In the genomic region with DNA sequence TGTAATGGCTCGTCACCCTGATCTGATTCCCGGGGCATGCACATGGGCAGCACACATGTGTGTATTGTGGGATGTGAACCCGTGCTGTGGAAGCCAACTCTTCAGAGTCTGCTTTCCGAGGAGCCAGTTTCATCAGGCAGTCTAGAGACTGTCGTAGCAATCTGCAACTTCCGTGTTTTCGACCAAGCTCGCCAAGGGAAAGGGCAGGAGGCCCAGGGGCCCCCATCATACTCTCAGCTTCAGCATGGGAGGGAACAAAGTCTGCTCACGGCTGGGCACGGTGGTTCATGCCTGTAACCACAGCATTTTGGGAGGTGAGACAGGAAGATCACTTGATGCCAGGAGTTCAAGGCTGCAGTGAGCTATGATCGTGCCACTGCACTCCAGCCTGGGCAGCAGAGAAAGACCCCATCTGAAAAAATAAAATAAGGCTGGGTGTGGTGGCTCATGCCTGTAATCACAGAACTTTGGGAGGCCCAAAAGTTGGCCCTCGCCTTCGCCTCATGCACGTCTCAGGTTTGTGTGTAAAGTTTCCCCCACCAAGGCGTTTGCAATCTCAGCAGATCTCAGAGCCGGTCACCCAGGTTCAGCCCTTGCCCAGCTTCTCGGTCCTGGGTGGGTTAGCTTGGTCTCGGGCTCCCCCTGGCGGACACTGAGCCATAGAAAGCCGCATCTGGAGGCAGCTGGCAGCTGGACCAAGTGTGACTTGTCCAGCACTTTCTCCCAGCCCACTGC, we compare ENCODE assay signal across 8 cellular contexts. TPM values are rescaled to one million over a fixed set of nuclear protein-coding genes. Genes with fewer than 3 reads are reported as not detected.
DNase-seq lines count a peak whose midpoint lies in the region; ATAC-seq and TF ChIP-seq lines count a peak whose summit lies in the region.

No MANE protein-coding gene starts in this region.

- H3K27me3 Mint-ChIP-seq in T-helper 17 cell: peaks cover 11% of the 10 kb centered on the region

- ATAC-seq in T-helper 17 cell (peak; percentile 74), heart left ventricle (peak; percentile 68 to 94 (median 91)), psoas muscle (peak; percentile 86 to 94 (median 92)), GM19324 (IDR thresholded peaks at IDR 0.05; ENCODE audit: low FRiP score, unreplicated experiment) (no peak)

- H3K36me3 ChIP-seq in adrenal gland (replicated peaks in 1 of 2): no peaks in the 10 kb centered on the region
- no peaks in the 10 kb centered on the region for H3K36me3 ChIP-seq in heart left ventricle
- no peaks in the 10 kb centered on the region for H3K36me3 ChIP-seq in psoas muscle (ENCODE audit: insufficient read depth in 1 of 2, low read depth in 1 of 2)
- no peaks in the 10 kb centered on the region for H3K36me3 ChIP-seq in vagina

- TF ChIP-seq POLR2A in adrenal gland (IDR thresholded peaks at IDR 0.05): peak in 1 of 2 donors; percentile 11
- TF ChIP-seq POLR2A in heart left ventricle (IDR thresholded peaks at IDR 0.05): no peak
- TF ChIP-seq POLR2A in vagina (IDR thresholded peaks at IDR 0.05): no peak

- WGBS in adrenal gland, 4 donors: 29 to 43% (median 36%) methylated on average over 7 to 20 of the region's 20 CpGs
- 40 to 46% (median 42%) methylated on average over 16 to 20 of the region's 20 CpGs for WGBS in heart left ventricle, 4 donors
- 41 to 51% (median 43%) methylated on average over 20 of the region's 20 CpGs for WGBS in psoas muscle, 3 donors

- H3K27ac Mint-ChIP-seq in T-helper 17 cell: no peak overlapping the region

- H3K27ac ChIP-seq in adrenal gland (no peak overlapping the region), heart left ventricle (no peak overlapping the region), psoas muscle (no peak overlapping the region), vagina (no peak overlapping the region)

- intact Hi-C loops in adrenal gland (cut with DNase I) (loop anchor here (5.0 kb wide), 2 partner anchors 203 to 223 kb away; no protein-coding TSS in a partner anchor), heart left ventricle (cut with DNase I) (loop anchor here (1.0 to 10.0 kb wide), 10 partner anchors 198 to 576 kb away; partner anchors contain the start of gene SPSB1 (in 1 of the 10)), psoas muscle (cut with DNase I) (loop anchor here (1.0 to 5.0 kb wide), 3 partner anchors 201 to 223 kb away; no protein-coding TSS in a partner anchor), vagina (cut with DNase I) (no loop called here)

- H3K27me3 ChIP-seq in adrenal gland (no peaks in the 10 kb centered on the region), heart left ventricle (peaks cover 0 to 8% (median 0%) of the 10 kb centered on the region in 9 donors), psoas muscle (ENCODE audit: insufficient read depth in 3 of 3, low read length in 2 of 3) (no peaks in the 10 kb centered on the region), vagina (no peaks in the 10 kb centered on the region)

- peaks cover 10% of the 10 kb centered on the region for H3K4me1 Mint-ChIP-seq in T-helper 17 cell

- no peaks in the 10 kb centered on the region for H3K9me3 ChIP-seq in T-helper 17 cell (ENCODE audit: control insufficient read depth, low read length, poor library complexity, severe bottlenecking)
- no peaks in the 10 kb centered on the region for H3K9me3 ChIP-seq in adrenal gland (replicated peaks in 1 of 3)
- no peaks in the 10 kb centered on the region for H3K9me3 ChIP-seq in heart left ventricle
- no peaks in the 10 kb centered on the region for H3K9me3 ChIP-seq in psoas muscle
- H3K9me3 ChIP-seq in vagina: no peaks in the 10 kb centered on the region

- H3K4me3 Mint-ChIP-seq in T-helper 17 cell: no peak overlapping the region

- H3K36me3 Mint-ChIP-seq in T-helper 17 cell (ENCODE audit: low read depth): no peaks in the 10 kb centered on the region

- TF ChIP-seq CTCF in adrenal gland (IDR thresholded peaks at IDR 0.05) (peak; percentile 79 to 94 (median 88)), heart left ventricle (IDR thresholded peaks at IDR 0.05) (peak; percentile 84 to 96 (median 90)), psoas muscle (IDR thresholded peaks at IDR 0.05) (peak; percentile 91), vagina (IDR thresholded peaks at IDR 0.05) (peak; percentile 92 to 94 (median 92))

- H3K4me3 ChIP-seq in adrenal gland (no peak overlapping the region), heart left ventricle (no peak overlapping the region), psoas muscle (no peak overlapping the region), vagina (no peak overlapping the region)

- DNase-seq in GM04504 (ENCODE audit: low read depth): peak; percentile 69
- DNase-seq in NAMALWA (ENCODE audit: low spot score): peak; percentile 87
- peak; percentile 67 to 81 (median 75) for DNase-seq in T-helper 17 cell
- DNase-seq in adrenal gland: peak; percentile 87 to 96 (median 92)
- peak; percentile 86 to 95 (median 89) for DNase-seq in heart left ventricle
- DNase-seq in psoas muscle: peak; percentile 92 to 96
- no peak for DNase-seq in vagina (ENCODE audit: extremely low spot score in 2 of 2)

- H3K4me1 ChIP-seq in adrenal gland (replicated peaks in 1 of 2): peaks cover 0 to 3% of the 10 kb centered on the region in 2 donors
- H3K4me1 ChIP-seq in heart left ventricle: peaks cover 0 to 10% (median 4%) of the 10 kb centered on the region in 12 donors
- peaks cover 6% of the 10 kb centered on the region for H3K4me1 ChIP-seq in psoas muscle
- H3K4me1 ChIP-seq in vagina: peaks cover 14% of the 10 kb centered on the region

RNA-seq across cellular contexts. Expression of gene SLC25A33, which starts 48.5 kb away (rescaled TPM):
- total RNA-seq in T-helper 17 cell: 1 to 10 TPM; 3.7 to 4.9 TPM
- 10 to 100 TPM in 1 of 8 donors, 1 to 10 TPM in 7; 2.1 to 10.3 (median 3.3) TPM for total RNA-seq in adrenal gland
- polyA plus RNA-seq in adrenal gland: 1 to 10 TPM; 1.9 to 5.5 (median 2.6) TPM
- 1 to 10 TPM; 2.8 to 9.7 (median 4.5) TPM for total RNA-seq in heart left ventricle
- polyA plus RNA-seq in heart left ventricle: 1 to 10 TPM; 4.4 to 6.6 TPM
- total RNA-seq in psoas muscle: 10 to 100 TPM in 1 of 4 donors, 1 to 10 TPM in 3; 1.7 to 26.8 (median 6.1) TPM
- polyA plus RNA-seq in psoas muscle: 10 to 100 TPM in 1 of 3 donors, 1 to 10 TPM in 2; 2.5 to 10.5 (median 9.2) TPM
- total RNA-seq in vagina: 6.4 TPM

Comparison
In these comparisons a context has a peak if more than half of its experiments do, and no peak if none do; other contexts are left out.
1. DNase-seq: peak in GM04504 (single experiment), NAMALWA (single experiment), T-helper 17 cell (3 of 3), adrenal gland (7 of 7), heart left ventricle (5 of 5) and psoas muscle (2 of 2); none in vagina (0 of 2).
2. Peak in every context shown above with its lines, with median percentiles within 50 percentile points of each other: CTCF ChIP-seq.